Comparison of ENCODE assay signal across 19 cellular contexts in the genomic region with DNA sequence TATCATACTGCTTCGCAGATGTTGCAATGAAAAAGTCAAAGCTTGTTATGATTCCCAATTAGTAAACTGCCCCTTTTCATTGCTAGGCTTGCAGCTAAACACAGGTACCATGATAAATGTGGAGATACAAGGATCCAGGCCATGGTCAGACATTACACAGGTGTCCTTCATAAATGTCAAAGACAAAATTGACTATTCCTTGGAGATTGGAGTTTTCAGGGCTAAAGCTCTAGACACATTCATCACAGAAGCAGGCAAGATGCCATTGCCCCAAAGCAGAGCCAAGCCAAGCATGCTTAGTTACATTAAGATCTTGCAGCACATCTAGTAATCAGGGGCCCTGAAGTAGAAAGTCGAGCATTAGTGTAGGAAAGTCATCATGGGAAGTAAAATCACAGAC.
"Had no signal": no experiment of that assay in that cellular context is flagged by ENCODE, and none has a peak within 500 bp of the region (broad histone marks: within the 10 kb centered on the region; RNA-seq: fewer than 3 reads in every experiment).

No MANE protein-coding gene starts in this region.

- H3K4me3 ChIP-seq: gastroesophageal sphincter, lower lobe of right lung, prostate gland, spleen, tibial artery, upper lobe of left lung, vagina had no signal

- H3K36me3 ChIP-seq: gastroesophageal sphincter, lower lobe of right lung, prostate gland, spleen, tibial artery, upper lobe of left lung, vagina had no signal

- H3K27ac ChIP-seq: gastroesophageal sphincter, lower lobe of right lung, parathyroid adenoma, prostate gland, spleen, tibial artery, upper lobe of left lung, vagina had no signal

- ATAC-seq: esophagus mucosa; gastroesophageal sphincter; left lobe of liver; lower lobe of right lung; natural killer cell treated with Interleukin-12 subunit alpha and Interleukin-12 subunit beta and Interleukin-15 and Interleukin-18, amount 100 ng/mL, for 72 hours; sciatic nerve; stimulated activated memory B cell treated with anti-CD40 and anti-IgM and Interleukin-4, amounts not matched to agents 10 μg/mL and 1 μg/mL and 100 μg/mL, for 72 hours had no signal

- H3K9me3 ChIP-seq: gastroesophageal sphincter, lower lobe of right lung, prostate gland, spleen, tibial artery, upper lobe of left lung, vagina had no signal

- DNase-seq: effector memory CD4-positive, alpha-beta T cell; hippocampal formation; lower lobe of right lung; midbrain; spleen; stimulated activated CD4-positive, alpha-beta T cell treated with anti-CD3 and anti-CD28 coated beads, Interleukin-15, amount 100 ng/mL, for 24 hours; stimulated activated CD4-positive, alpha-beta T cell treated with anti-CD3 and anti-CD28 coated beads, Interleukin-1b, Interleukin-23, amount 100 ng/mL, for 48 hours; stimulated activated CD4-positive, alpha-beta T cell treated with anti-CD3 and anti-CD28 coated beads, Interleukin-4, amount 100 ng/mL, for 24 hours; tibial artery; upper lobe of left lung had no signal

- H3K4me1 ChIP-seq: gastroesophageal sphincter, lower lobe of right lung, parathyroid adenoma, prostate gland, spleen, upper lobe of left lung, vagina had no signal

- H3K27me3 ChIP-seq: gastroesophageal sphincter, tibial artery, upper lobe of left lung, vagina had no signal
